Comparison of ENCODE assay signal across 1 cellular context in the genomic region with DNA sequence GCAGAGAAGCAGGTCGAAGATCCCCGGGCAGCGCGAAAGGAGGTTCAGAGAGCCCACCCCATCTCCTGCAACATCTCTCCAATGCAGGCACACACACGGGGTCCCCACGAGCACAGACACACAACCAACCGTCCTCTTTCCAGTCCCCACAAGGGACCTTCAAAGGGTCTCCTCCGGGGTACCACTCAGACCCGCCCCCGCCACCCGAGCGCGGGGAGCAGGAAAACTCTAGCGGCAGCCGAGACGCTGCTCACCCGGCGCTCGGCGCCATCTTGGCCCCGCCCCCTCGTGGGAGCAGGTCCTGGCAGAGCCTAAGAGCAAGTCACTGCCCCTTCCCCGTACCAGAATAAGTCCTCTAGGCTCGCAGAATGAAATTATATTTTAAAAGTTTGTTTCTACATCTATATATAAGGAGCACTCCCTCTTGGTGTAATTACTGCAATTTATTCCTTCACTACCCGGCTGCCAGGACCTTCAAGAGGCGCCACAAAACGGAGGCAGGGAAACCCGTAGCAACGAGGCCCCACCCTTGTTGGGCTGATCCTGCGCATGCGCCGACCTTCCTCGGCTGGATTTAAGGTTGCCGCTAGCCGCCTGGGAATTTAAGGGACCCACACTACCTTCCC.
TF ChIP-seq lines count a peak whose summit lies in the region.

A gene with protein sequence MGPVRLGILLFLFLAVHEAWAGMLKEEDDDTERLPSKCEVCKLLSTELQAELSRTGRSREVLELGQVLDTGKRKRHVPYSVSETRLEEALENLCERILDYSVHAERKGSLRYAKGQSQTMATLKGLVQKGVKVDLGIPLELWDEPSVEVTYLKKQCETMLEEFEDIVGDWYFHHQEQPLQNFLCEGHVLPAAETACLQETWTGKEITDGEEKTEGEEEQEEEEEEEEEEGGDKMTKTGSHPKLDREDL (plus strand): TSS at position 560 of the 626 bp plus-strand sequence. CDS start 111 bp downstream, outside the sequence.
A gene (minus strand): TSS at position 284 of the 626 bp plus-strand sequence. CDS start 5,149 bp downstream, outside the sequence.

TF ChIP-seq in HepG2, 621 proteins besides CTCF, POLR2A, EP300 and RAD21 (continued from another document and continues in another):
- TF ChIP-seq, protein P1, sequence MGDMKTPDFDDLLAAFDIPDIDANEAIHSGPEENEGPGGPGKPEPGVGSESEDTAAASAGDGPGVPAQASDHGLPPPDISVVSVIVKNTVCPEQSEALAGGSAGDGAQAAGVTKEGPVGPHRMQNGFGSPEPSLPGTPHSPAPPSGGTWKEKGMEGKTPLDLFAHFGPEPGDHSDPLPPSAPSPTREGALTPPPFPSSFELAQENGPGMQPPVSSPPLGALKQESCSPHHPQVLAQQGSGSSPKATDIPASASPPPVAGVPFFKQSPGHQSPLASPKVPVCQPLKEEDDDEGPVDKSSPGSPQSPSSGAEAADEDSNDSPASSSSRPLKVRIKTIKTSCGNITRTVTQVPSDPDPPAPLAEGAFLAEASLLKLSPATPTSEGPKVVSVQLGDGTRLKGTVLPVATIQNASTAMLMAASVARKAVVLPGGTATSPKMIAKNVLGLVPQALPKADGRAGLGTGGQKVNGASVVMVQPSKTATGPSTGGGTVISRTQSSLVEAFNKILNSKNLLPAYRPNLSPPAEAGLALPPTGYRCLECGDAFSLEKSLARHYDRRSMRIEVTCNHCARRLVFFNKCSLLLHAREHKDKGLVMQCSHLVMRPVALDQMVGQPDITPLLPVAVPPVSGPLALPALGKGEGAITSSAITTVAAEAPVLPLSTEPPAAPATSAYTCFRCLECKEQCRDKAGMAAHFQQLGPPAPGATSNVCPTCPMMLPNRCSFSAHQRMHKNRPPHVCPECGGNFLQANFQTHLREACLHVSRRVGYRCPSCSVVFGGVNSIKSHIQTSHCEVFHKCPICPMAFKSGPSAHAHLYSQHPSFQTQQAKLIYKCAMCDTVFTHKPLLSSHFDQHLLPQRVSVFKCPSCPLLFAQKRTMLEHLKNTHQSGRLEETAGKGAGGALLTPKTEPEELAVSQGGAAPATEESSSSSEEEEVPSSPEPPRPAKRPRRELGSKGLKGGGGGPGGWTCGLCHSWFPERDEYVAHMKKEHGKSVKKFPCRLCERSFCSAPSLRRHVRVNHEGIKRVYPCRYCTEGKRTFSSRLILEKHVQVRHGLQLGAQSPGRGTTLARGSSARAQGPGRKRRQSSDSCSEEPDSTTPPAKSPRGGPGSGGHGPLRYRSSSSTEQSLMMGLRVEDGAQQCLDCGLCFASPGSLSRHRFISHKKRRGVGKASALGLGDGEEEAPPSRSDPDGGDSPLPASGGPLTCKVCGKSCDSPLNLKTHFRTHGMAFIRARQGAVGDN (CRISPR knock-in tag; IDR thresholded peaks at IDR 0.05), result peak; percentile 60
- 0 out of 2 replicates have a peak, but pooled peaks have one; percentile 28 for TF ChIP-seq ZNF660 (CRISPR knock-in tag; IDR thresholded peaks at IDR 0.05; ENCODE audit: borderline replicate concordance, low read depth)
- peak; percentile 42; the same call in 1 of the 2 replicates for TF ChIP-seq FOXO1 (CRISPR knock-in tag; IDR thresholded peaks at IDR 0.05)
- TF ChIP-seq PHB2 (IDR thresholded peaks at IDR 0.05; ENCODE audit: partially characterized antibody), result no peak
- TF ChIP-seq, protein P2, sequence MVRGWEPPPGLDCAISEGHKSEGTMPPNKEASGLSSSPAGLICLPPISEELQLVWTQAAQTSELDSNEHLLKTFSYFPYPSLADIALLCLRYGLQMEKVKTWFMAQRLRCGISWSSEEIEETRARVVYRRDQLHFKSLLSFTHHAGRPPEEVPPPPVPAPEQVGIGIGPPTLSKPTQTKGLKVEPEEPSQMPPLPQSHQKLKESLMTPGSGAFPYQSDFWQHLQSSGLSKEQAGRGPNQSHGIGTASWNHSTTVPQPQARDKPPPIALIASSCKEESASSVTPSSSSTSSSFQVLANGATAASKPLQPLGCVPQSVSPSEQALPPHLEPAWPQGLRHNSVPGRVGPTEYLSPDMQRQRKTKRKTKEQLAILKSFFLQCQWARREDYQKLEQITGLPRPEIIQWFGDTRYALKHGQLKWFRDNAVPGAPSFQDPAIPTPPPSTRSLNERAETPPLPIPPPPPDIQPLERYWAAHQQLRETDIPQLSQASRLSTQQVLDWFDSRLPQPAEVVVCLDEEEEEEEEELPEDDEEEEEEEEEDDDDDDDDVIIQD (CRISPR knock-in tag; IDR thresholded peaks at IDR 0.05; ENCODE audit: low read depth), result no peak
- no peak for TF ChIP-seq ZNF350 (CRISPR knock-in tag; IDR thresholded peaks at IDR 0.05; ENCODE audit: borderline replicate concordance, low read depth)
- TF ChIP-seq, protein P3, sequence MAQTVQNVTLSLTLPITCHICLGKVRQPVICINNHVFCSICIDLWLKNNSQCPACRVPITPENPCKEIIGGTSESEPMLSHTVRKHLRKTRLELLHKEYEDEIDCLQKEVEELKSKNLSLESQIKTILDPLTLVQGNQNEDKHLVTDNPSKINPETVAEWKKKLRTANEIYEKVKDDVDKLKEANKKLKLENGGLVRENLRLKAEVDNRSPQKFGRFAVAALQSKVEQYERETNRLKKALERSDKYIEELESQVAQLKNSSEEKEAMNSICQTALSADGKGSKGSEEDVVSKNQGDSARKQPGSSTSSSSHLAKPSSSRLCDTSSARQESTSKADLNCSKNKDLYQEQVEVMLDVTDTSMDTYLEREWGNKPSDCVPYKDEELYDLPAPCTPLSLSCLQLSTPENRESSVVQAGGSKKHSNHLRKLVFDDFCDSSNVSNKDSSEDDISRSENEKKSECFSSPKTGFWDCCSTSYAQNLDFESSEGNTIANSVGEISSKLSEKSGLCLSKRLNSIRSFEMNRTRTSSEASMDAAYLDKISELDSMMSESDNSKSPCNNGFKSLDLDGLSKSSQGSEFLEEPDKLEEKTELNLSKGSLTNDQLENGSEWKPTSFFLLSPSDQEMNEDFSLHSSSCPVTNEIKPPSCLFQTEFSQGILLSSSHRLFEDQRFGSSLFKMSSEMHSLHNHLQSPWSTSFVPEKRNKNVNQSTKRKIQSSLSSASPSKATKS (CRISPR knock-in tag; IDR thresholded peaks at IDR 0.05), result no peak
- TF ChIP-seq, protein P4, sequence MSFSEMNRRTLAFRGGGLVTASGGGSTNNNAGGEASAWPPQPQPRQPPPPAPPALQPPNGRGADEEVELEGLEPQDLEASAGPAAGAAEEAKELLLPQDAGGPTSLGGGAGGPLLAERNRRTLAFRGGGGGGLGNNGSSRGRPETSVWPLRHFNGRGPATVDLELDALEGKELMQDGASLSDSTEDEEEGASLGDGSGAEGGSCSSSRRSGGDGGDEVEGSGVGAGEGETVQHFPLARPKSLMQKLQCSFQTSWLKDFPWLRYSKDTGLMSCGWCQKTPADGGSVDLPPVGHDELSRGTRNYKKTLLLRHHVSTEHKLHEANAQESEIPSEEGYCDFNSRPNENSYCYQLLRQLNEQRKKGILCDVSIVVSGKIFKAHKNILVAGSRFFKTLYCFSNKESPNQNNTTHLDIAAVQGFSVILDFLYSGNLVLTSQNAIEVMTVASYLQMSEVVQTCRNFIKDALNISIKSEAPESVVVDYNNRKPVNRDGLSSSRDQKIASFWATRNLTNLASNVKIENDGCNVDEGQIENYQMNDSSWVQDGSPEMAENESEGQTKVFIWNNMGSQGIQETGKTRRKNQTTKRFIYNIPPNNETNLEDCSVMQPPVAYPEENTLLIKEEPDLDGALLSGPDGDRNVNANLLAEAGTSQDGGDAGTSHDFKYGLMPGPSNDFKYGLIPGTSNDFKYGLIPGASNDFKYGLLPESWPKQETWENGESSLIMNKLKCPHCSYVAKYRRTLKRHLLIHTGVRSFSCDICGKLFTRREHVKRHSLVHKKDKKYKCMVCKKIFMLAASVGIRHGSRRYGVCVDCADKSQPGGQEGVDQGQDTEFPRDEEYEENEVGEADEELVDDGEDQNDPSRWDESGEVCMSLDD (CRISPR knock-in tag; IDR thresholded peaks at IDR 0.05; ENCODE audit: borderline replicate concordance), result 0 out of 2 replicates have a peak, but pooled peaks have one; percentile 31
- TF ChIP-seq KAT8 (CRISPR knock-in tag; IDR thresholded peaks at IDR 0.05), result peak; percentile 79
- TF ChIP-seq, protein P5, sequence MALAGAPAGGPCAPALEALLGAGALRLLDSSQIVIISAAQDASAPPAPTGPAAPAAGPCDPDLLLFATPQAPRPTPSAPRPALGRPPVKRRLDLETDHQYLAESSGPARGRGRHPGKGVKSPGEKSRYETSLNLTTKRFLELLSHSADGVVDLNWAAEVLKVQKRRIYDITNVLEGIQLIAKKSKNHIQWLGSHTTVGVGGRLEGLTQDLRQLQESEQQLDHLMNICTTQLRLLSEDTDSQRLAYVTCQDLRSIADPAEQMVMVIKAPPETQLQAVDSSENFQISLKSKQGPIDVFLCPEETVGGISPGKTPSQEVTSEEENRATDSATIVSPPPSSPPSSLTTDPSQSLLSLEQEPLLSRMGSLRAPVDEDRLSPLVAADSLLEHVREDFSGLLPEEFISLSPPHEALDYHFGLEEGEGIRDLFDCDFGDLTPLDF (CRISPR knock-in tag; IDR thresholded peaks at IDR 0.05), result peak; percentile 89
- TF ChIP-seq, protein P6, sequence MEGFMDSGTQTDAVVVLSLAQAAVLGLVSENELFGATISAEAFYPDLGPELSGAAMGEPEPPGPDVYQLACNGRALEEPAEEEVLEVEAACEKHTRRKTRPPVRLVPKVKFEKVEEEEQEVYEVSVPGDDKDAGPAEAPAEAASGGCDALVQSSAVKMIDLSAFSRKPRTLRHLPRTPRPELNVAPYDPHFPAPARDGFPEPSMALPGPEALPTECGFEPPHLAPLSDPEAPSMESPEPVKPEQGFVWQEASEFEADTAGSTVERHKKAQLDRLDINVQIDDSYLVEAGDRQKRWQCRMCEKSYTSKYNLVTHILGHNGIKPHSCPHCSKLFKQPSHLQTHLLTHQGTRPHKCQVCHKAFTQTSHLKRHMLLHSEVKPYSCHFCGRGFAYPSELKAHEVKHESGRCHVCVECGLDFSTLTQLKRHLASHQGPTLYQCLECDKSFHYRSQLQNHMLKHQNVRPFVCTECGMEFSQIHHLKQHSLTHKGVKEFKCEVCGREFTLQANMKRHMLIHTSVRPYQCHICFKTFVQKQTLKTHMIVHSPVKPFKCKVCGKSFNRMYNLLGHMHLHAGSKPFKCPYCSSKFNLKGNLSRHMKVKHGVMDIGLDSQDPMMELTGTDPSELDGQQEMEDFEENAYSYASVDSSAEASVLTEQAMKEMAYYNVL (CRISPR knock-in tag; IDR thresholded peaks at IDR 0.05; ENCODE audit: borderline replicate concordance), result no peak
- TF ChIP-seq ERF (CRISPR knock-in tag; IDR thresholded peaks at IDR 0.05), result peak; percentile 56; the same call in 1 of the 2 replicates
- TF ChIP-seq, protein P7, sequence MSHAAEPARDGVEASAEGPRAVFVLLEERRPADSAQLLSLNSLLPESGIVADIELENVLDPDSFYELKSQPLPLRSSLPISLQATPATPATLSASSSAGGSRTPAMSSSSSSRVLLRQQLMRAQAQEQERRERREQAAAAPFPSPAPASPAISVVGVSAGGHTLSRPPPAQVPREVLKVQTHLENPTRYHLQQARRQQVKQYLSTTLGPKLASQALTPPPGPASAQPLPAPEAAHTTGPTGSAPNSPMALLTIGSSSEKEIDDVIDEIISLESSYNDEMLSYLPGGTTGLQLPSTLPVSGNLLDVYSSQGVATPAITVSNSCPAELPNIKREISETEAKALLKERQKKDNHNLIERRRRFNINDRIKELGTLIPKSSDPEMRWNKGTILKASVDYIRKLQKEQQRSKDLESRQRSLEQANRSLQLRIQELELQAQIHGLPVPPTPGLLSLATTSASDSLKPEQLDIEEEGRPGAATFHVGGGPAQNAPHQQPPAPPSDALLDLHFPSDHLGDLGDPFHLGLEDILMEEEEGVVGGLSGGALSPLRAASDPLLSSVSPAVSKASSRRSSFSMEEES (CRISPR knock-in tag; IDR thresholded peaks at IDR 0.05), result peak; percentile 23; the same call in 1 of the 2 replicates
- TF ChIP-seq, protein P8, sequence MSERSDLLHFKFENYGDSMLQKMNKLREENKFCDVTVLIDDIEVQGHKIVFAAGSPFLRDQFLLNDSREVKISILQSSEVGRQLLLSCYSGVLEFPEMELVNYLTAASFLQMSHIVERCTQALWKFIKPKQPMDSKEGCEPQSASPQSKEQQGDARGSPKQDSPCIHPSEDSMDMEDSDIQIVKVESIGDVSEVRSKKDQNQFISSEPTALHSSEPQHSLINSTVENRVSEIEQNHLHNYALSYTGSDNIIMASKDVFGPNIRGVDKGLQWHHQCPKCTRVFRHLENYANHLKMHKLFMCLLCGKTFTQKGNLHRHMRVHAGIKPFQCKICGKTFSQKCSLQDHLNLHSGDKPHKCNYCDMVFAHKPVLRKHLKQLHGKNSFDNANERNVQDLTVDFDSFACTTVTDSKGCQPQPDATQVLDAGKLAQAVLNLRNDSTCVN (CRISPR knock-in tag; IDR thresholded peaks at IDR 0.05; ENCODE audit: borderline replicate concordance), result peak; percentile 68; the same call in 1 of the 2 replicates
- no peak for TF ChIP-seq ZNF816 (CRISPR knock-in tag; IDR thresholded peaks at IDR 0.05; ENCODE audit: borderline replicate concordance)
- TF ChIP-seq ZNF747 (CRISPR knock-in tag; IDR thresholded peaks at IDR 0.05; ENCODE audit: borderline replicate concordance), result no peak; the same call in 1 of the 2 replicates
- TF ChIP-seq ELF4 (CRISPR knock-in tag; IDR thresholded peaks at IDR 0.05; ENCODE audit: borderline replicate concordance), result peak; percentile 52; the same call in 1 of the 2 replicates
- TF ChIP-seq ZNF790 (CRISPR knock-in tag; IDR thresholded peaks at IDR 0.05; ENCODE audit: borderline replicate concordance), result peak; percentile 48; the same call in 1 of the 2 replicates
- TF ChIP-seq, protein P9, sequence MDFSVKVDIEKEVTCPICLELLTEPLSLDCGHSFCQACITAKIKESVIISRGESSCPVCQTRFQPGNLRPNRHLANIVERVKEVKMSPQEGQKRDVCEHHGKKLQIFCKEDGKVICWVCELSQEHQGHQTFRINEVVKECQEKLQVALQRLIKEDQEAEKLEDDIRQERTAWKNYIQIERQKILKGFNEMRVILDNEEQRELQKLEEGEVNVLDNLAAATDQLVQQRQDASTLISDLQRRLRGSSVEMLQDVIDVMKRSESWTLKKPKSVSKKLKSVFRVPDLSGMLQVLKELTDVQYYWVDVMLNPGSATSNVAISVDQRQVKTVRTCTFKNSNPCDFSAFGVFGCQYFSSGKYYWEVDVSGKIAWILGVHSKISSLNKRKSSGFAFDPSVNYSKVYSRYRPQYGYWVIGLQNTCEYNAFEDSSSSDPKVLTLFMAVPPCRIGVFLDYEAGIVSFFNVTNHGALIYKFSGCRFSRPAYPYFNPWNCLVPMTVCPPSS (IDR thresholded peaks at IDR 0.05), result no peak
- TF ChIP-seq ZNF766 (CRISPR knock-in tag; IDR thresholded peaks at IDR 0.05; ENCODE audit: borderline replicate concordance), result peak; percentile 86; the same call in 1 of the 2 replicates
- no peak for TF ChIP-seq ELF1 (CRISPR knock-in tag; IDR thresholded peaks at IDR 0.05)
- peak; percentile 83 for TF ChIP-seq PHF8 (CRISPR knock-in tag; IDR thresholded peaks at IDR 0.05)
- TF ChIP-seq, protein P10, sequence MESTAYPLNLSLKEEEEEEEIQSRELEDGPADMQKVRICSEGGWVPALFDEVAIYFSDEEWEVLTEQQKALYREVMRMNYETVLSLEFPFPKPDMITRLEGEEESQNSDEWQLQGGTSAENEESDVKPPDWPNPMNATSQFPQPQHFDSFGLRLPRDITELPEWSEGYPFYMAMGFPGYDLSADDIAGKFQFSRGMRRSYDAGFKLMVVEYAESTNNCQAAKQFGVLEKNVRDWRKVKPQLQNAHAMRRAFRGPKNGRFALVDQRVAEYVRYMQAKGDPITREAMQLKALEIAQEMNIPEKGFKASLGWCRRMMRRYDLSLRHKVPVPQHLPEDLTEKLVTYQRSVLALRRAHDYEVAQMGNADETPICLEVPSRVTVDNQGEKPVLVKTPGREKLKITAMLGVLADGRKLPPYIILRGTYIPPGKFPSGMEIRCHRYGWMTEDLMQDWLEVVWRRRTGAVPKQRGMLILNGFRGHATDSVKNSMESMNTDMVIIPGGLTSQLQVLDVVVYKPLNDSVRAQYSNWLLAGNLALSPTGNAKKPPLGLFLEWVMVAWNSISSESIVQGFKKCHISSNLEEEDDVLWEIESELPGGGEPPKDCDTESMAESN (CRISPR knock-in tag; conservative IDR thresholded peaks at IDR 0.05), result 0 out of 2 replicates have a peak, but pooled peaks have one; percentile 2
